In the genomic region with DNA sequence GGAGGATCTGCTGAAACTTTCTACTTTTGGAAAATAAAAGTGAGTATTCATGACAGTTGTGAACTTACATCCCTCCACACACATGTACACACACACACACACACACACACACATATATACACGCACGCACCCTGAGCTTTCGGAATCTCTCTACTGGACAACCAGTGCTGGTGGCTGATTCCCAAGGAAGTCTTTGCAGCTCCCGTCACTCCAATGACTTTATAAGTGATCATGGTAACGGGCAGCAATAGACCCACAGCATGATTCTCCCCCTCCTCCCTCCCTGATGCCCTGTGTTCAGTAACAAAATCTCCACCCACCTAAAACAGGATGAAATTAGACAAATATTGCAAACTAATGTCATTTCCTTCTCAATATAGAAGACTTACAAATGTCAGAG, we compare ENCODE assay signal across 19 cellular contexts.
"Had no signal": no experiment of that assay in that cellular context is flagged by ENCODE, and none has a peak within 500 bp of the region (broad histone marks: within the 10 kb centered on the region; RNA-seq: fewer than 3 reads in every experiment).

No MANE protein-coding gene starts in this region.

- H3K36me3 ChIP-seq: cardiac muscle cell, lower lobe of right lung, neutrophil, sigmoid colon, tibial nerve had no signal

- H3K27ac ChIP-seq: cardiac muscle cell, epithelial cell of prostate, lower lobe of right lung, neutrophil, parathyroid adenoma, sigmoid colon had no signal

- H3K4me1 Mint-ChIP-seq: activated naive CD4-positive, alpha-beta T cell treated with anti-CD3 and anti-CD28 coated beads, Interleukin-2, amount 10 ng/mL, durations not matched to agents 7 days and 5 days; naive thymus-derived CD8-positive, alpha-beta T cell had no signal

- H3K9me3 ChIP-seq: lower lobe of right lung, neutrophil, sigmoid colon, tibial nerve had no signal

- H3K4me3 Mint-ChIP-seq: activated CD4-positive, alpha-beta memory T cell treated with anti-CD3 and anti-CD28 coated beads for 36 hours; activated naive CD4-positive, alpha-beta T cell treated with anti-CD3 and anti-CD28 coated beads, Interleukin-2, amount 10 ng/mL, durations not matched to agents 7 days and 5 days; activated T-cell treated with anti-CD3 and anti-CD28 coated beads, Interleukin-2, amount 50 U/mL, for 72 hours; naive thymus-derived CD8-positive, alpha-beta T cell; stimulated activated naive CD8-positive, alpha-beta T cell treated with anti-CD3 and anti-CD28 coated beads, Interleukin-15, Interleukin-2, amounts not matched to agents 100 ng/mL and 50 ng/mL, for 24 hours had no signal

- H3K79me2 ChIP-seq: parathyroid adenoma had no signal

- H3K27ac Mint-ChIP-seq: activated CD4-positive, alpha-beta memory T cell treated with anti-CD3 and anti-CD28 coated beads for 36 hours; activated naive CD4-positive, alpha-beta T cell treated with anti-CD3 and anti-CD28 coated beads, Interleukin-2, amount 10 ng/mL, durations not matched to agents 7 days and 5 days; activated T-cell treated with anti-CD3 and anti-CD28 coated beads, Interleukin-2, amount 50 U/mL, for 72 hours; naive thymus-derived CD8-positive, alpha-beta T cell; stimulated activated naive CD8-positive, alpha-beta T cell treated with anti-CD3 and anti-CD28 coated beads, Interleukin-15, Interleukin-2, amounts not matched to agents 100 ng/mL and 50 ng/mL, for 24 hours had no signal

- H3K36me3 Mint-ChIP-seq: activated naive CD4-positive, alpha-beta T cell treated with anti-CD3 and anti-CD28 coated beads, Interleukin-2, amount 10 ng/mL, durations not matched to agents 7 days and 5 days; naive thymus-derived CD8-positive, alpha-beta T cell had no signal

- FAIRE-seq: kidney, urothelium cell line had no signal

- DNase-seq: activated CD4-positive, alpha-beta memory T cell treated with anti-CD3 and anti-CD28 coated beads for 36 hours; activated CD4-positive, alpha-beta T cell treated with anti-CD3 and anti-CD28 coated beads for 48 hours; activated effector memory CD4-positive, alpha-beta T cell treated with Interleukin-2 at 50 U/mL for 16 hours; activated naive CD4-positive, alpha-beta T cell treated with anti-CD3 and anti-CD28 coated beads, Interleukin-2, amount 10 ng/mL, durations not matched to agents 7 days and 5 days; activated T-cell treated with anti-CD3 and anti-CD28 coated beads, Interleukin-2, amount 50 U/mL, for 72 hours; cortex of kidney; foreskin fibroblast; kidney; lower lobe of right lung; naive thymus-derived CD8-positive, alpha-beta T cell; sigmoid colon; stimulated activated CD4-positive, alpha-beta T cell treated with anti-CD3 and anti-CD28 coated beads, Interleukin-4, amount 100 ng/mL, for 24 hours had no signal

- H3K4me1 ChIP-seq: lower lobe of right lung, parathyroid adenoma, sigmoid colon had no signal

- H3K9me3 Mint-ChIP-seq: activated CD4-positive, alpha-beta memory T cell treated with anti-CD3 and anti-CD28 coated beads for 36 hours; activated naive CD4-positive, alpha-beta T cell treated with anti-CD3 and anti-CD28 coated beads, Interleukin-2, amount 10 ng/mL, durations not matched to agents 7 days and 5 days; stimulated activated naive CD8-positive, alpha-beta T cell treated with anti-CD3 and anti-CD28 coated beads, Interleukin-15, Interleukin-2, amounts not matched to agents 100 ng/mL and 50 ng/mL, for 24 hours had no signal

- ATAC-seq: activated T-cell treated with anti-CD3 and anti-CD28 coated beads, Interleukin-2, amount 50 U/mL, for 72 hours; lower lobe of right lung; naive thymus-derived CD8-positive, alpha-beta T cell had no signal

- H2AFZ ChIP-seq: parathyroid adenoma had no signal

- H3K27me3 ChIP-seq: cardiac muscle cell, neutrophil, sigmoid colon, tibial nerve had no signal

- H3K9ac ChIP-seq: parathyroid adenoma had no signal

- H3K4me3 ChIP-seq: cardiac muscle cell, lower lobe of right lung, sigmoid colon, tibial nerve had no signal
